ENCODE assay signal across 9 cellular contexts in the genomic region with DNA sequence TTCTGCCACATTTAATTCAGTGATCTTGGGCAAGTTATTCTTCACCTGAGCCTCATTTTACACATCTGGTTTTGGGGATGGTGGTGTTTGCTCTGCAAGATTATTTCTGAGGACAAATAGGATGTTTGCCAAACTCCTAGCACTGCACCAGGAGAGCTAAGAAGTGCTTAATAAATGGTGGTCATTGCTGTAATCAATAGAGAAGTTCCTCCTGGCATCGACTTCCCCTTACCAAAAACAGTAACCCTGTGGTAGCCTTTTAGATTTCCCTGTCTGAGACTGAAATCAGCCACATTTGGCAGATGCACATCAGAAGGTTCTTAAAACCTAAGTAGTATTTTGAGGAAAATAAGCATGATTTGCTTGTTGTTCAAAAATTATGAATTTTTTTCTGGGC. TPM values are rescaled to one million over a fixed set of nuclear protein-coding genes. Genes with fewer than 3 reads are reported as not detected.
DNase-seq lines count a peak whose midpoint lies in the region; ATAC-seq, FAIRE-seq and TF ChIP-seq lines count a peak whose summit lies in the region.
"Had no signal": no experiment of that assay in that cellular context is flagged by ENCODE, and none has a peak within 500 bp of the region (broad histone marks: within the 10 kb centered on the region; RNA-seq: fewer than 3 reads in every experiment).

No MANE protein-coding gene starts in this region.

- H3K4me2 ChIP-seq in keratinocyte (ENCODE audit: control insufficient read depth, extremely low read depth, insufficient read depth, low read depth, low read length), result peak overlapping the region; percentile 94

- H3K9me3 ChIP-seq in keratinocyte (ENCODE audit: control insufficient read depth, low read depth, low read length), result no peaks in the 10 kb centered on the region

- peaks cover 12% of the 10 kb centered on the region for H3K9me1 ChIP-seq in keratinocyte (ENCODE audit: control insufficient read depth, extremely low read depth, insufficient read depth, low read length)

- H3K9me3 Mint-ChIP-seq in activated naive CD4-positive, alpha-beta T cell treated with anti-CD3 and anti-CD28 coated beads for 36 hours, result no peaks in the 10 kb centered on the region
- H3K9me3 Mint-ChIP-seq in activated CD4-positive, alpha-beta memory T cell treated with anti-CD3 and anti-CD28 coated beads, Interleukin-2, amount 10 ng/mL, durations not matched to agents 7 days and 5 days, result no peaks in the 10 kb centered on the region
- H3K9me3 Mint-ChIP-seq in type B pancreatic cell, result no peaks in the 10 kb centered on the region

- H2AFZ ChIP-seq in keratinocyte (ENCODE audit: control insufficient read depth, low read length), result no peak overlapping the region

- intact Hi-C loops in activated naive CD4-positive, alpha-beta T cell treated with anti-CD3 and anti-CD28 coated beads for 36 hours (cut with micrococcal nuclease), result loop anchor here (2.0 to 10.0 kb wide), 5 partner anchors 215 to 1947 kb away; a partner anchor contains a TSS

- peaks cover 0 to 1% of the 10 kb centered on the region in 2 experiments for H3K36me3 ChIP-seq in keratinocyte (ENCODE audit: control insufficient read depth in 2 of 2, extremely low read depth in 1 of 2, insufficient read depth in 2 of 2, low read length in 2 of 2)

- peaks cover 32% of the 10 kb centered on the region for H4K20me1 ChIP-seq in keratinocyte (ENCODE audit: control insufficient read depth, extremely low read depth, insufficient read depth, low read length)

- FAIRE-seq in keratinocyte (lab: Jason Lieb, UNC), result no peak

- ATAC-seq in HG02973 (IDR thresholded peaks at IDR 0.05; ENCODE audit: unreplicated experiment) (no peak), HG03354 (IDR thresholded peaks at IDR 0.05; ENCODE audit: poor library complexity, severe bottlenecking, unreplicated experiment) (no peak)

- no peak for DNase-seq in activated naive CD4-positive, alpha-beta T cell treated with anti-CD3 and anti-CD28 coated beads for 36 hours
- no peak for DNase-seq in activated naive CD4-positive, alpha-beta T cell (lab: John Stamatoyannopoulos, UW)
- DNase-seq in activated CD4-positive, alpha-beta memory T cell treated with anti-CD3 and anti-CD28 coated beads, Interleukin-2, amount 10 ng/mL, durations not matched to agents 7 days and 5 days, result no peak
- DNase-seq in keratinocyte (ENCODE audit: low read depth, low spot score), result no peak
- DNase-seq in type B pancreatic cell (ENCODE audit: extremely low spot score, unreplicated experiment), result no peak
- DNase-seq in glomerular visceral epithelial cell (ENCODE audit: extremely low spot score), result no peak
- DNase-seq: NCI-H1436 had no signal

- H3K27ac ChIP-seq in keratinocyte (ENCODE audit: control insufficient read depth, insufficient read depth, low read length), result peak overlapping the region; percentile 72

- peaks cover 17% of the 10 kb centered on the region for H3K36me3 Mint-ChIP-seq in activated naive CD4-positive, alpha-beta T cell treated with anti-CD3 and anti-CD28 coated beads for 36 hours (ENCODE audit: low read depth)
- H3K36me3 Mint-ChIP-seq in activated CD4-positive, alpha-beta memory T cell treated with anti-CD3 and anti-CD28 coated beads, Interleukin-2, amount 10 ng/mL, durations not matched to agents 7 days and 5 days (ENCODE audit: low read depth), result peaks cover 23% of the 10 kb centered on the region
- H3K36me3 Mint-ChIP-seq in type B pancreatic cell, result no peaks in the 10 kb centered on the region

- H3K4me1 ChIP-seq in keratinocyte (ENCODE audit: control insufficient read depth, extremely low read depth, insufficient read depth, low read length), result peaks cover 16% of the 10 kb centered on the region

- CTCF ChIA-PET in activated naive CD4-positive, alpha-beta T cell treated with anti-CD3 and anti-CD28 coated beads for 36 hours (lab: Charles Lee), result interaction anchor here (1.2 to 1.3 kb wide), 2 partner anchors 105 to 211 kb away, joined by 4 to 6 read pairs; no protein-coding TSS in a partner anchor
- CTCF ChIA-PET in activated CD4-positive, alpha-beta memory T cell treated with anti-CD3 and anti-CD28 coated beads, Interleukin-2, amount 10 ng/mL, durations not matched to agents 7 days and 5 days (lab: Charles Lee), result no interaction called here

- H3K4me1 Mint-ChIP-seq in activated naive CD4-positive, alpha-beta T cell treated with anti-CD3 and anti-CD28 coated beads for 36 hours (ENCODE audit: low read depth), result peaks cover 48% of the 10 kb centered on the region
- peaks cover 53% of the 10 kb centered on the region for H3K4me1 Mint-ChIP-seq in activated CD4-positive, alpha-beta memory T cell treated with anti-CD3 and anti-CD28 coated beads, Interleukin-2, amount 10 ng/mL, durations not matched to agents 7 days and 5 days
- peaks cover 51% of the 10 kb centered on the region for H3K4me1 Mint-ChIP-seq in type B pancreatic cell (ENCODE audit: unreplicated experiment)

- peak overlapping the region; percentile 97 for H3K27ac Mint-ChIP-seq in activated naive CD4-positive, alpha-beta T cell treated with anti-CD3 and anti-CD28 coated beads for 36 hours
- peak overlapping the region; percentile 73 for H3K27ac Mint-ChIP-seq in activated CD4-positive, alpha-beta memory T cell treated with anti-CD3 and anti-CD28 coated beads, Interleukin-2, amount 10 ng/mL, durations not matched to agents 7 days and 5 days
- peak overlapping the region; percentile 94 for H3K27ac Mint-ChIP-seq in type B pancreatic cell

- peaks cover 2% of the 10 kb centered on the region for H3K27me3 Mint-ChIP-seq in activated naive CD4-positive, alpha-beta T cell treated with anti-CD3 and anti-CD28 coated beads for 36 hours (ENCODE audit: low read depth)
- no peaks in the 10 kb centered on the region for H3K27me3 Mint-ChIP-seq in activated CD4-positive, alpha-beta memory T cell treated with anti-CD3 and anti-CD28 coated beads, Interleukin-2, amount 10 ng/mL, durations not matched to agents 7 days and 5 days
- no peaks in the 10 kb centered on the region for H3K27me3 Mint-ChIP-seq in type B pancreatic cell

- H3K79me2 ChIP-seq in keratinocyte (ENCODE audit: control insufficient read depth, insufficient read depth, low read length), result peaks cover 71% of the 10 kb centered on the region

- H3K9ac ChIP-seq in keratinocyte (ENCODE audit: control insufficient read depth, extremely low read depth, insufficient read depth, low read length), result peak overlapping the region; percentile 85

- H3K27me3 ChIP-seq in keratinocyte (ENCODE audit: control insufficient read depth, extremely low read depth, insufficient read depth, low read length), result no peaks in the 10 kb centered on the region

- H3K4me3 Mint-ChIP-seq in activated naive CD4-positive, alpha-beta T cell treated with anti-CD3 and anti-CD28 coated beads for 36 hours, result peak overlapping the region; percentile 88
- H3K4me3 Mint-ChIP-seq in activated CD4-positive, alpha-beta memory T cell treated with anti-CD3 and anti-CD28 coated beads, Interleukin-2, amount 10 ng/mL, durations not matched to agents 7 days and 5 days, result peak overlapping the region; percentile 81
- peak overlapping the region; percentile 85 for H3K4me3 Mint-ChIP-seq in type B pancreatic cell

- peak overlapping the region; percentile 88 to 98 (median 93) for H3K4me3 ChIP-seq in keratinocyte (ENCODE audit: control insufficient read depth in 2 of 3, extremely low read depth in 1 of 3, insufficient read depth in 2 of 3, low read depth in 1 of 3, low read length in 3 of 3)

- dilution Hi-C loops in keratinocyte (cut with MboI; ENCODE audit: extremely low pct_ligation_motif_present, low sequenced_read_pairs), result no loop called here

- TF ChIP-seq CTCF in keratinocyte (optimal IDR thresholded peaks at IDR 0.05 in 1 of 3, IDR thresholded peaks at IDR 0.05 in 1 of 3, conservative IDR thresholded peaks at IDR 0.05 in 1 of 3; ENCODE audit: extremely low read depth in 1 of 3, insufficient read depth in 2 of 3, low read length in 3 of 3) (no peak), type B pancreatic cell (conservative IDR thresholded peaks at IDR 0.05) (no peak)

- POLR2A ChIA-PET in activated CD4-positive, alpha-beta memory T cell treated with anti-CD3 and anti-CD28 coated beads, Interleukin-2, amount 10 ng/mL, durations not matched to agents 7 days and 5 days (lab: Charles Lee), result interaction anchor here (1.3 to 2.5 kb wide), 2 partner anchors 20 to 104 kb away, joined by 4 to 9 read pairs; no protein-coding TSS in a partner anchor

RNA-seq across cellular contexts. Expression of a gene that starts 2.3 kb away (rescaled TPM):
- total RNA-seq in activated naive CD4-positive, alpha-beta T cell treated with anti-CD3 and anti-CD28 coated beads for 36 hours, result 10 to 100 TPM; 31.2 to 33.0 TPM
- 10 to 100 TPM; 28.3 to 29.1 TPM for total RNA-seq in activated CD4-positive, alpha-beta memory T cell treated with anti-CD3 and anti-CD28 coated beads, Interleukin-2, amount 10 ng/mL, durations not matched to agents 7 days and 5 days
- polyA plus RNA-seq in keratinocyte, result 27.8 to 44.3 TPM (median 41.6 TPM) in 3 replicates
- 14.7 TPM for polyA plus RNA-seq in keratinocyte (2011; ENCODE audit: low read depth)
- 18.7 and 31.5 TPM in 2 replicates for polyA plus RNA-seq in keratinocyte (2011; cell fraction: cytosol; rRNA removed)
- 59.1 and 65.1 TPM in 2 replicates for polyA plus RNA-seq in keratinocyte (2011; cell fraction: nucleus; rRNA removed)
- polyA plus RNA-seq in keratinocyte (2012; ENCODE audit: low replicate concordance), result 22.8 and 25.6 TPM in 2 replicates
- polyA minus RNA-seq in keratinocyte, result 26.4 to 46.7 TPM (median 37.5 TPM) in 3 replicates
- polyA minus RNA-seq in keratinocyte (2011; cell fraction: cytosol; rRNA and poly(A)+ RNA removed), result 28.4 TPM
- polyA minus RNA-seq in keratinocyte (2011; cell fraction: nucleus; rRNA and poly(A)+ RNA removed), result 53.2 and 79.5 TPM in 2 replicates
- 23.5 and 56.0 TPM in 2 replicates for total RNA-seq in type B pancreatic cell (ENCODE audit: low replicate concordance)
